Comparison of ENCODE assay signal across 9 cellular contexts in the genomic region with DNA sequence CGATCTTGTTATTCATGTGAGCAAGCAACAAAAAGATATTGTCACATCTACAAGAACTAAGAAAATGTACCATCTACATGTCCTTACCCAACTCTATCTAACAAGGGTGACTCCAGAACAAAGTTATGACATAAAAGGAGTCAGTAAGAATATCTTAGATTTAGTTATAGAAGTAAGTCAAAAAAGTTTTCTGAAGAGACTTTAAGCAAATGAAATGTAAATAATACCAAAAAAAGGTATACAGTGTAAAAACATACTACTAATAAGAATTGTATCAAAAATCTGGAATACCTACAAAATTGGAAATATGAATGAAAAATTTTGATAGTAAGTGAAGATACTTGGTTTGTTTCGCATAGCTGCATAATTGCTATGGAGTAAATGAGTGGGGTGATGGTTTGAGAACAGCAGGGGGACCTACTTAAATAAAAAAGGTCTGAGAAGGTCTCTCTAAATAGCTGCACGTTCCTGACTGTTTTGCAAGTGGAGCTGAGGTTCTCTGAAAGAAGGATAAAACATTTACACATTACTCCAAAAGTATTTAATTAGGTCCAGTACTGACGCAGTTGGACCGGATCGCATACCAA. TPM values are rescaled to one million over a fixed set of nuclear protein-coding genes. Genes with fewer than 3 reads are reported as not detected.
DNase-seq lines count a peak whose midpoint lies in the region; ATAC-seq and TF ChIP-seq lines count a peak whose summit lies in the region.
"Had no signal": no experiment of that assay in that cellular context is flagged by ENCODE, and none has a peak within 500 bp of the region (broad histone marks: within the 10 kb centered on the region; RNA-seq: fewer than 3 reads in every experiment).

No MANE protein-coding gene starts in this region.

- peak overlapping the region; percentile 71 for H3K9ac ChIP-seq in adipocyte (ENCODE audit: low read length)

- intact Hi-C loops in lower leg skin (cut with DNase I; ENCODE audit: low total_unique reads): loop anchor here (5.0 kb wide), 1 partner anchor 269 kb away; no protein-coding TSS in a partner anchor

- H3K27me3 Mint-ChIP-seq in naive B cell: no peaks in the 10 kb centered on the region

- 64 to 67% methylated on average over 6 of the region's 6 CpGs for WGBS in lower leg skin, 2 donors

- peaks cover 29 to 52% (median 40%) of the 10 kb centered on the region in 3 donors for H3K4me1 Mint-ChIP-seq in naive B cell

- DNase-seq in CMK (ENCODE audit: low read depth): peak; percentile 26
- no peak for DNase-seq in LNCaP clone FGC (ENCODE audit: low read depth)
- DNase-seq in adipocyte (ENCODE audit: low read depth): no peak
- no peak for DNase-seq in naive B cell
- DNase-seq in lower leg skin (ENCODE audit: low spot score in 2 of 2): no peak
- no peak for DNase-seq in HPDE6-E6E7 (ENCODE audit: extremely low spot score)
- DNase-seq in NCI-H510A treated with DMSO at 0.1 percent for 48 hours (lab: John Stamatoyannopoulos, UW): no peak
- DNase-seq: kidney had no signal

- ATAC-seq in naive B cell (ENCODE audit: low read depth in 2 of 2) (no peak), GM21737 (IDR thresholded peaks at IDR 0.05; ENCODE audit: unreplicated experiment) (no peak)

- H3K27me3 ChIP-seq in adipocyte (replicated peaks; ENCODE audit: control insufficient read depth, insufficient read depth, low read length): no peaks in the 10 kb centered on the region

- TF ChIP-seq POLR2A in lower leg skin (IDR thresholded peaks at IDR 0.05): no peak

- H3K27ac Mint-ChIP-seq in naive B cell: peak overlapping the region; percentile 92 to 99 (median 97)

- peaks cover 7 to 10% of the 10 kb centered on the region in 2 donors for H3K36me3 Mint-ChIP-seq in naive B cell

- H3K9me3 Mint-ChIP-seq in naive B cell: peaks cover 0 to 11% (median 7%) of the 10 kb centered on the region in 7 donors

- peak overlapping the region; percentile 48 to 95 (median 87) for H3K4me3 Mint-ChIP-seq in naive B cell

- H3K4me3 ChIP-seq in LNCaP clone FGC (ENCODE audit: low read depth, low read length) (peak overlapping the region; percentile 53), adipocyte (ENCODE audit: low read length) (peak overlapping the region; percentile 72), lower leg skin (ENCODE audit: low read depth, poor library complexity, severe bottlenecking) (no peak overlapping the region)

- TF ChIP-seq CTCF in LNCaP clone FGC (IDR thresholded peaks at IDR 0.05; ENCODE audit: control insufficient read depth, extremely low read depth, insufficient read depth) (no peak), lower leg skin (IDR thresholded peaks at IDR 0.05) (no peak)

- H3K9me3 ChIP-seq in adipocyte (ENCODE audit: control insufficient read depth, low read length): no peaks in the 10 kb centered on the region

- H3K36me3 ChIP-seq in adipocyte (ENCODE audit: control insufficient read depth, insufficient read depth, low read length, severe bottlenecking): no peaks in the 10 kb centered on the region

- peaks cover 40% of the 10 kb centered on the region for H3K4me1 ChIP-seq in adipocyte (ENCODE audit: control insufficient read depth, insufficient read depth, low read length)

RNA-seq across cellular contexts. Expression of a gene that starts 51.0 kb away (rescaled TPM):
- not detected for polyA plus RNA-seq in naive B cell (ENCODE audit: low read depth in 6 of 6)
- total RNA-seq in lower leg skin: under 1 TPM in 1 of 4 donors, not detected in 3; 0.16 TPM
